26 cellular contexts compared by ENCODE assay signal in genomic region chr1:17674707-17675505, GRCh38.
DNase-seq lines count a peak whose midpoint lies in the region; ATAC-seq and TF ChIP-seq lines count a peak whose summit lies in the region.
"Had no signal": no experiment of that assay in that cellular context is flagged by ENCODE, and none has a peak within 500 bp of the region (broad histone marks: within the 10 kb centered on the region; RNA-seq: fewer than 3 reads in every experiment).

No MANE protein-coding gene starts in this region.

- H2BK120ac ChIP-seq in mesendoderm (ENCODE audit: low read depth, low read length): no peak overlapping the region

- no peak overlapping the region for H3K9ac ChIP-seq in mesendoderm (ENCODE audit: low read length)

- peaks cover 3% of the 10 kb centered on the region for H3K36me3 Mint-ChIP-seq in neural crest cell (ENCODE audit: low read depth)
- H3K36me3 Mint-ChIP-seq: stimulated activated effector memory CD8-positive, alpha-beta T cell treated with anti-CD3 and anti-CD28 coated beads, Interleukin-12 subunit alpha, Interleukin-12 subunit beta, amount 100 ng/mL, for 72 hours had no signal

- H3K27ac Mint-ChIP-seq in neural crest cell (ENCODE audit: unreplicated experiment): peak overlapping the region; percentile 3
- H3K27ac Mint-ChIP-seq: B cell; stimulated activated effector memory CD8-positive, alpha-beta T cell treated with anti-CD3 and anti-CD28 coated beads, Interleukin-12 subunit alpha, Interleukin-12 subunit beta, amount 100 ng/mL, for 72 hours had no signal

- H3K79me2 ChIP-seq in mesendoderm (ENCODE audit: control insufficient read depth, insufficient read depth, low read length): no peaks in the 10 kb centered on the region

- H2AK5ac ChIP-seq in mesendoderm (ENCODE audit: low read length): no peak overlapping the region

- H3K4ac ChIP-seq in mesendoderm (ENCODE audit: low read depth, low read length): no peak overlapping the region

- no peak for TF ChIP-seq CTCF in neural crest cell (conservative IDR thresholded peaks at IDR 0.05)

- H3K27ac ChIP-seq in mesendoderm (ENCODE audit: low read depth, low read length): no peak overlapping the region
- H3K27ac ChIP-seq: esophagus muscularis mucosa, right atrium auricular region, testis had no signal

- H3K4me1 Mint-ChIP-seq in neural crest cell: peaks cover 32% of the 10 kb centered on the region
- H3K4me1 Mint-ChIP-seq: central memory CD8-positive, alpha-beta T cell; stimulated activated effector memory CD8-positive, alpha-beta T cell treated with anti-CD3 and anti-CD28 coated beads, Interleukin-12 subunit alpha, Interleukin-12 subunit beta, amount 100 ng/mL, for 72 hours had no signal

- DNase-seq in AG20443 (ENCODE audit: low spot score): peak; percentile 29
- DNase-seq in GM03348 (ENCODE audit: low spot score): peak; percentile 39
- DNase-seq in amniotic epithelial cell (ENCODE audit: low read depth): peak; percentile 29
- no peak for DNase-seq in neural crest cell (ENCODE audit: low read depth, low spot score)
- no peak for DNase-seq in stimulated activated CD4-positive, alpha-beta T cell treated with anti-CD3 and anti-CD28 coated beads, Interleukin-4, amount 100 ng/mL, for 1 hour
- no peak for DNase-seq in HCEC 1CT
- no peak for DNase-seq in mesendoderm
- DNase-seq: activated naive CD4-positive, alpha-beta T cell; aorta; effector CD4-positive, alpha-beta T cell; GF-D8; glutamatergic neuron; KG1; left colon; NCI-H1105; NCI-H2081 treated with DMSO at 0.1 percent for 48 hours; NCI-H510A; SHP77 treated with DMSO at 0.1 percent for 48 hours; testis had no signal

- no peak overlapping the region for H3K4me2 ChIP-seq in mesendoderm (ENCODE audit: low read length)

- no peak overlapping the region for H3K56ac ChIP-seq in mesendoderm (ENCODE audit: low read length)

- no CpG with 5 or more reads among the region's 14 CpGs for WGBS in mesendoderm (ENCODE audit: extremely low coverage, insufficient coverage, low lambda C conversion rate)

- H3K27me3 Mint-ChIP-seq in neural crest cell (ENCODE audit: low read depth): peaks cover 10% of the 10 kb centered on the region
- H3K27me3 Mint-ChIP-seq: B cell; central memory CD8-positive, alpha-beta T cell had no signal

- no peak overlapping the region for H3K18ac ChIP-seq in mesendoderm (ENCODE audit: low read length)

- H3K4me1 ChIP-seq in mesendoderm (ENCODE audit: control insufficient read depth, low read depth, low read length): no peaks in the 10 kb centered on the region
- H3K4me1 ChIP-seq: testis had no signal

- no peaks in the 10 kb centered on the region for H3K9me3 Mint-ChIP-seq in neural crest cell
- H3K9me3 Mint-ChIP-seq: central memory CD8-positive, alpha-beta T cell; stimulated activated effector memory CD8-positive, alpha-beta T cell treated with anti-CD3 and anti-CD28 coated beads, Interleukin-12 subunit alpha, Interleukin-12 subunit beta, amount 100 ng/mL, for 72 hours had no signal

- no peak overlapping the region for H4K8ac ChIP-seq in mesendoderm (ENCODE audit: low read depth, low read length)

- H3K27me3 ChIP-seq in mesendoderm (ENCODE audit: insufficient read depth, low read length, poor library complexity): no peaks in the 10 kb centered on the region
- H3K27me3 ChIP-seq: esophagus muscularis mucosa, right atrium auricular region, testis had no signal

- no peak overlapping the region for H2BK15ac ChIP-seq in mesendoderm (replicated peaks; ENCODE audit: low read depth)

- H3K4me3 Mint-ChIP-seq in neural crest cell: peak overlapping the region; percentile 61
- H3K4me3 Mint-ChIP-seq: B cell; central memory CD8-positive, alpha-beta T cell; stimulated activated effector memory CD8-positive, alpha-beta T cell treated with anti-CD3 and anti-CD28 coated beads, Interleukin-12 subunit alpha, Interleukin-12 subunit beta, amount 100 ng/mL, for 72 hours had no signal

- no peaks in the 10 kb centered on the region for H3K36me3 ChIP-seq in mesendoderm (ENCODE audit: control insufficient read depth, insufficient read depth, low read length)

- no peak for ATAC-seq in GM21360 (IDR thresholded peaks at IDR 0.05; ENCODE audit: unreplicated experiment)
- ATAC-seq: GM12878; left colon; stimulated activated effector memory CD8-positive, alpha-beta T cell treated with anti-CD3 and anti-CD28 coated beads, Interleukin-12 subunit alpha, Interleukin-12 subunit beta, amount 100 ng/mL, for 72 hours had no signal

- no peak overlapping the region for H2BK5ac ChIP-seq in mesendoderm (ENCODE audit: low read length)

- no peak overlapping the region for H3K23ac ChIP-seq in mesendoderm (ENCODE audit: low read length)

- H3K4me3 ChIP-seq in mesendoderm (ENCODE audit: low read length): no peak overlapping the region
- H3K4me3 ChIP-seq: esophagus muscularis mucosa, GM12878, right atrium auricular region, testis had no signal

- H3K79me1 ChIP-seq in mesendoderm (ENCODE audit: low read length): peaks cover 1% of the 10 kb centered on the region

- H4K5ac ChIP-seq in mesendoderm (ENCODE audit: low read length): no peak overlapping the region

Comparison
In these comparisons a context has a peak if more than half of its experiments do, and no peak if none do; other contexts are left out.
1. DNase-seq: peak in AG20443 (single experiment), GM03348 (single experiment) and amniotic epithelial cell (single experiment); none in neural crest cell (single experiment), stimulated activated CD4-positive, alpha-beta T cell treated with anti-CD3 and anti-CD28 coated beads, Interleukin-4, amount 100 ng/mL, for 1 hour (single experiment), HCEC 1CT (single experiment) and mesendoderm (single experiment).